ENCODE assay signal across 8 cellular contexts in genomic region chr4:105708376-105709080, GRCh38. TPM values are rescaled to one million over a fixed set of nuclear protein-coding genes. Genes with fewer than 3 reads are reported as not detected.
DNase-seq lines count a peak whose midpoint lies in the region; ATAC-seq and TF ChIP-seq lines count a peak whose summit lies in the region.

GSTCD (plus strand) TSS chr4:105708784; CDS start chr4:105717614, 8,830 bp downstream.
INTS12 (minus strand) TSS chr4:105708689; CDS start chr4:105700005, 8,684 bp downstream.

- WGBS in smooth muscle cell (ENCODE audit: low lambda C conversion rate), result under 1% methylated on average over 57 of the region's 58 CpGs

- H3K4me2 ChIP-seq in smooth muscle cell, result peak within 1 kb of the TSS; percentile 96

- H3K9me3 ChIP-seq in smooth muscle cell (replicated peaks; ENCODE audit: low read depth), result no peaks in the 10 kb centered on the region

- H2AFZ ChIP-seq in smooth muscle cell (ENCODE audit: low read depth), result peak within 1 kb of the TSS; percentile 95

- peaks cover 17% of the 10 kb centered on the region for H3K4me1 ChIP-seq in smooth muscle cell (ENCODE audit: low read depth)

- no peak for TF ChIP-seq CTCF in AG04449 (IDR thresholded peaks at IDR 0.05; ENCODE audit: insufficient read depth, low read length, missing control alignments)
- TF ChIP-seq CTCF in WTC11 (IDR thresholded peaks at IDR 0.05), result no peak
- TF ChIP-seq CTCF in cardiac fibroblast (IDR thresholded peaks at IDR 0.05; ENCODE audit: low read depth, low read length), result no peak
- no peak for TF ChIP-seq CTCF in smooth muscle cell (IDR thresholded peaks at IDR 0.05; ENCODE audit: borderline replicate concordance, insufficient read depth, poor library complexity, severe bottlenecking)

- POLR2A ChIA-PET in AG04449 (lab: Yijun Ruan, JAX), result no interaction called here
- POLR2A ChIA-PET in WTC11 (lab: Charles Lee), result interaction anchor here (0.9 kb wide), 1 partner anchor 49 kb away, joined by 4 read pairs; no protein-coding TSS in a partner anchor

- H3K79me2 ChIP-seq in smooth muscle cell (ENCODE audit: low read depth), result peaks cover 59% of the 10 kb centered on the region

- peaks cover 16% of the 10 kb centered on the region for H3K4me1 Mint-ChIP-seq in WTC11

- peak; percentile 59 for DNase-seq in AG04449 (ENCODE audit: low read depth, low spot score)
- peak; percentile 89 for DNase-seq in NCI-H2227 treated with DMSO at 0.1 percent for 48 hours (lab: John Stamatoyannopoulos, UW)
- DNase-seq in WTC11 (ENCODE audit: low spot score), result peak; percentile 92
- DNase-seq in cardiac fibroblast (ENCODE audit: low read depth in 2 of 2), result peak; percentile 94 to 96
- peak; percentile 93 for DNase-seq in iPS-NIHi7 (ENCODE audit: extremely low spot score)
- DNase-seq in smooth muscle cell (lab: John Stamatoyannopoulos, UW; ENCODE audit: unreplicated experiment), result peak; percentile 74

- no peaks in the 10 kb centered on the region for H3K27me3 Mint-ChIP-seq in WTC11 (ENCODE audit: low read depth)

- CTCF ChIA-PET in AG04449 (lab: Yijun Ruan, JAX), result interaction anchor here (0.7 to 1.3 kb wide), 3 partner anchors 9 to 493 kb away, joined by 3 to 5 read pairs (median 3); no protein-coding TSS in a partner anchor
- CTCF ChIA-PET in WTC11 (lab: Charles Lee), result no interaction called here

- peak within 1 kb of the TSS; percentile 98 for H3K27ac Mint-ChIP-seq in WTC11

- H4K20me1 ChIP-seq in smooth muscle cell (ENCODE audit: low read depth), result no peaks in the 10 kb centered on the region

- H3K4me3 Mint-ChIP-seq in WTC11, result peak within 1 kb of the TSS; percentile 97

- H3K9me3 Mint-ChIP-seq in WTC11, result no peaks in the 10 kb centered on the region

- H3K27ac ChIP-seq in smooth muscle cell (ENCODE audit: low read depth), result peak within 1 kb of the TSS; percentile 84

- ATAC-seq in GM18907 (IDR thresholded peaks at IDR 0.05; ENCODE audit: unreplicated experiment), result peak; percentile 84
- peak; percentile 80 for ATAC-seq in HG03159 (IDR thresholded peaks at IDR 0.05; ENCODE audit: unreplicated experiment)
- ATAC-seq in WTC11, result peak; percentile 93

- H3K36me3 ChIP-seq in smooth muscle cell (ENCODE audit: low read depth), result no peaks in the 10 kb centered on the region

- peak within 1 kb of the TSS; percentile 90 for H3K9ac ChIP-seq in smooth muscle cell (ENCODE audit: low read depth)

- H3F3A ChIP-seq in smooth muscle cell (ENCODE audit: low read depth), result no peaks in the 10 kb centered on the region

- H3K4me3 ChIP-seq in AG04449 (ENCODE audit: low read depth, low read length) (peak within 1 kb of the TSS; percentile 92), cardiac fibroblast (replicated peaks in 1 of 2; ENCODE audit: low read depth in 2 of 2, low read length in 2 of 2) (peak within 1 kb of the TSS; percentile 90 to 93), smooth muscle cell (peak within 1 kb of the TSS; percentile 84)

- no peaks in the 10 kb centered on the region for H3K36me3 Mint-ChIP-seq in WTC11

- H3K27me3 ChIP-seq in smooth muscle cell (ENCODE audit: low read depth), result no peaks in the 10 kb centered on the region

TF ChIP-seq in WTC11, 78 proteins besides CTCF, POLR2A, EP300 and RAD21 (continues in another document):
- TF ChIP-seq NFATC4 (CRISPR knock-in tag; IDR thresholded peaks at IDR 0.05) (no peak), USF2 (CRISPR knock-in tag; IDR thresholded peaks at IDR 0.05) (no peak), CBFB (CRISPR knock-in tag; IDR thresholded peaks at IDR 0.05; ENCODE audit: low read depth) (peak; percentile 97), PREB (CRISPR knock-in tag; IDR thresholded peaks at IDR 0.05; ENCODE audit: borderline replicate concordance) (0 out of 2 replicates have a peak, but pooled peaks have one; percentile 27), CDX4 (CRISPR knock-in tag; IDR thresholded peaks at IDR 0.05; ENCODE audit: borderline replicate concordance) (no peak), E2F1 (CRISPR knock-in tag; IDR thresholded peaks at IDR 0.05) (no peak), ZBTB43 (CRISPR knock-in tag; IDR thresholded peaks at IDR 0.05) (peak; percentile 71; the same call in 1 of the 2 replicates), E2F5 (CRISPR knock-in tag; IDR thresholded peaks at IDR 0.05) (no peak), ZNF416 (CRISPR knock-in tag; IDR thresholded peaks at IDR 0.05) (no peak), ATF6 (CRISPR knock-in tag; IDR thresholded peaks at IDR 0.05) (no peak), HMGA2 (CRISPR knock-in tag; IDR thresholded peaks at IDR 0.05) (no peak), JUN (CRISPR knock-in tag; IDR thresholded peaks at IDR 0.05) (peak; percentile 81; the same call in 1 of the 2 replicates), NFYB (CRISPR knock-in tag; conservative IDR thresholded peaks at IDR 0.05; ENCODE audit: low read depth) (no peak), TEAD1 (CRISPR knock-in tag; IDR thresholded peaks at IDR 0.05) (peak; percentile 93; the same call in 1 of the 2 replicates), ATF1 (CRISPR knock-in tag; IDR thresholded peaks at IDR 0.05) (no peak), FOXP1 (CRISPR knock-in tag; IDR thresholded peaks at IDR 0.05; ENCODE audit: borderline replicate concordance) (peak; percentile 69; the same call in 1 of the 2 replicates)

RNA-seq across cellular contexts. Expression of gene GSTCD, which starts in this region (rescaled TPM):
- 21.7 to 25.4 TPM (median 23.9 TPM) in 3 replicates for total RNA-seq in WTC11 (2021)
- 10.5 and 22.3 TPM in 2 replicates for total RNA-seq in smooth muscle cell
- polyA plus RNA-seq in smooth muscle cell, result 4.2 and 5.6 TPM in 2 replicates

RNA-seq across cellular contexts. Expression of gene INTS12, which starts in this region (rescaled TPM):
- total RNA-seq in WTC11 (2021) (10.0 to 12.6 TPM (median 10.8 TPM) in 3 replicates), smooth muscle cell (19.1 and 29.6 TPM in 2 replicates)
- 23.6 and 27.9 TPM in 2 replicates for polyA plus RNA-seq in smooth muscle cell

Comparison
In these comparisons a context has a peak if more than half of its experiments do, and no peak if none do; other contexts are left out.
1. Peak in every context shown above with its lines: DNase-seq, ATAC-seq, H3K4me3 ChIP-seq and H3K27ac ChIP-seq.